ENCODE assay signal across 1 cellular context in the genomic region with DNA sequence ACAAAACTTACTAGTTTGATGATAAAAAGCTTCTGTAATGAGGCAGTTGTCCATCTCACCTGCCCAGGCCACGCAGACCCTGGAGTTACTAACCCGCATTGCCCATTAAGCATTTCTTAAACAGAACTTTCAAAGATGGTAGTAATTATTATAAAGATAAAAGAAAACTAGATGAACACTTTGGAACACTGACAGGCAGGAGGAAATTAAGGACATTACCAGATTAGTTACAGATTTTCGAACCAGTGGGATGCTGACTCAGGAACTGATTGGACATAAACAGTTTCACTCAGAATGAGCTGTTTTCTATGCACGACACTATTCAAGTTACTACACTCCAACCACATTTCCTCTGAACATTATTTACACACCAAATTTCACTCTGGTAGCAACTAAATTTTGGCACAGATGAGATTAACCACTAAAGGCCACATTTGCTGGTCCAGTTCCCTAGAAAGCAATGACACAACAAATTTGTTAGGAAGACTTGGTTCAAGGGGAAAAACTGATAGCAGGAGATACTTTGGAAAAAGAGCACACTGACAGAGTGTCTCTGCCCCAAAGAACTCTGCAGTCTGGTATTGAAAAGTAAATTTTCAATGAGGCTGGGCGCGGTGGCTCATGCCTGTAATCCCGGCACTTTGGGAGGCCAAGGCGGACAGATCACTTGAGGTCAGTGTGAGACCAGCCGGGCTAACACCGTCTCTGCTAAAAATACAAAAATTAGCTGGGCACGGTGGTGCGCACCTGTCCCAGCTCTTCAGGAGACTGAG.
TF ChIP-seq lines count a peak whose summit lies in the region.

No MANE protein-coding gene starts in this region.

TF ChIP-seq in GM23338, 12 proteins besides CTCF, POLR2A, EP300 and RAD21 (continued from another document):
- TF ChIP-seq ZNF462 (CRISPR knock-in tag; IDR thresholded peaks at IDR 0.05) (no peak), POLR2AphosphoS5 (IDR thresholded peaks at IDR 0.05; ENCODE audit: low read depth) (no peak; the same call in none of the 2 replicates), REST (IDR thresholded peaks at IDR 0.05; ENCODE audit: unreplicated experiment) (no peak), ZNF331 (CRISPR knock-in tag; IDR thresholded peaks at IDR 0.05; ENCODE audit: low read depth) (no peak), CREB1 (CRISPR knock-in tag; IDR thresholded peaks at IDR 0.05; ENCODE audit: low read depth) (no peak), STAT1 (IDR thresholded peaks at IDR 0.05; ENCODE audit: unreplicated experiment) (no peak), ZNF114 (CRISPR knock-in tag; IDR thresholded peaks at IDR 0.05) (no peak), EZH2phosphoT487 (IDR thresholded peaks at IDR 0.05; ENCODE audit: unreplicated experiment) (no peak)
- TF ChIP-seq, protein P1, sequence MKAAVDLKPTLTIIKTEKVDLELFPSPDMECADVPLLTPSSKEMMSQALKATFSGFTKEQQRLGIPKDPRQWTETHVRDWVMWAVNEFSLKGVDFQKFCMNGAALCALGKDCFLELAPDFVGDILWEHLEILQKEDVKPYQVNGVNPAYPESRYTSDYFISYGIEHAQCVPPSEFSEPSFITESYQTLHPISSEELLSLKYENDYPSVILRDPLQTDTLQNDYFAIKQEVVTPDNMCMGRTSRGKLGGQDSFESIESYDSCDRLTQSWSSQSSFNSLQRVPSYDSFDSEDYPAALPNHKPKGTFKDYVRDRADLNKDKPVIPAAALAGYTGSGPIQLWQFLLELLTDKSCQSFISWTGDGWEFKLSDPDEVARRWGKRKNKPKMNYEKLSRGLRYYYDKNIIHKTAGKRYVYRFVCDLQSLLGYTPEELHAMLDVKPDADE (IDR thresholded peaks at IDR 0.05): no peak
